10 cellular contexts compared by ENCODE assay signal in genomic region chr1:245091818-245092637, GRCh38.
DNase-seq lines count a peak whose midpoint lies in the region; ATAC-seq, FAIRE-seq and TF ChIP-seq lines count a peak whose summit lies in the region.
"Had no signal": no experiment of that assay in that cellular context is flagged by ENCODE, and none has a peak within 500 bp of the region (broad histone marks: within the 10 kb centered on the region; RNA-seq: fewer than 3 reads in every experiment).

No MANE protein-coding gene starts in this region.

- no TSS peak for BruUV-seq in K562 (replicated peaks; lab: Mats Ljungman, UMichigan)

- POLR2A ChIA-PET in K562 (lab: Yijun Ruan, JAX): interaction anchor here (1.5 kb wide), 1 partner anchor 24 kb away, joined by 6 read pairs; no protein-coding TSS in a partner anchor

- 46% methylated on average over 12 of the region's 12 CpGs for WGBS in K562 (ENCODE audit: insufficient coverage, low coverage, missing lambda C conversion rate)
- 78% methylated on average over 12 of the region's 12 CpGs for WGBS in liver

- no peaks in the 10 kb centered on the region for H4K20me1 ChIP-seq in K562 (replicated peaks; ENCODE audit: control insufficient read depth, insufficient read depth, low read length)

- CTCF ChIA-PET in K562 (lab: Yijun Ruan, JAX; ENCODE audit: low intra/inter-chr PET ratio): no interaction called here

- peak overlapping the region; percentile 37; the same call in 1 of the 3 replicates for H3K27ac ChIP-seq in K562 (ENCODE audit: extremely low read depth, low read depth, low read length)
- peak overlapping the region; percentile 24 to 29 for H3K27ac ChIP-seq in liver (ENCODE audit: low read depth in 1 of 2, low read length in 2 of 2)
- H3K27ac ChIP-seq in gastrocnemius medialis: no peak overlapping the region

- H3K4me2 ChIP-seq in K562 (ENCODE audit: insufficient read depth, low read length): peak overlapping the region; percentile 7; the same call in 1 of the 2 replicates

- H3K79me2 ChIP-seq in K562 (ENCODE audit: control insufficient read depth, insufficient read depth, low read length): no peaks in the 10 kb centered on the region

- no peak; a peak in 1 of 4 replicates for TF ChIP-seq RAD21 in K562 (CRISPR knock-in tag; conservative IDR thresholded peaks at IDR 0.05 in 1 of 2, IDR thresholded peaks at IDR 0.05 in 1 of 2)
- no peak for TF ChIP-seq RAD21 in liver (IDR thresholded peaks at IDR 0.05)

- no peak overlapping the region for H3K4me3 Mint-ChIP-seq in T-helper 17 cell

- in situ Hi-C loops in K562 (cut with MboI) (no loop called here), gastrocnemius medialis (cut with MboI; ENCODE audit: low sequenced_read_pairs in 4 of 4) (no loop called here)

- TF ChIP-seq EP300 in K562 (IDR thresholded peaks at IDR 0.05; ENCODE audit: low read length): no peak

- peak overlapping the region in 1 of 2 experiments; percentile 19; a peak in 1 of 4 replicates for H3K9ac ChIP-seq in K562 (ENCODE audit: insufficient read depth in 1 of 2, low read depth in 2 of 2, low read length in 2 of 2)
- no peak overlapping the region for H3K9ac ChIP-seq in liver (ENCODE audit: low read depth in 1 of 2, low read length in 2 of 2)

- H3K9me1 ChIP-seq in K562 (ENCODE audit: control insufficient read depth, insufficient read depth, low read length): no peaks in the 10 kb centered on the region

- H3K9me3 ChIP-seq in K562 (replicated peaks; ENCODE audit: control insufficient read depth, insufficient read depth, low read depth, low read length): no peaks in the 10 kb centered on the region
- no peaks in the 10 kb centered on the region for H3K9me3 ChIP-seq in liver (ENCODE audit: control insufficient read depth in 4 of 4, low read length in 3 of 4)
- no peaks in the 10 kb centered on the region for H3K9me3 ChIP-seq in T-helper 17 cell (ENCODE audit: control insufficient read depth, low read length, poor library complexity, severe bottlenecking)
- no peaks in the 10 kb centered on the region for H3K9me3 ChIP-seq in gastrocnemius medialis

- peak; percentile 93 for ATAC-seq in K562
- no peak for ATAC-seq in HG02870 (IDR thresholded peaks at IDR 0.05; ENCODE audit: unreplicated experiment)
- no peak for ATAC-seq in T-helper 17 cell
- ATAC-seq in gastrocnemius medialis: no peak

- H3K4me1 Mint-ChIP-seq in T-helper 17 cell: no peaks in the 10 kb centered on the region

- no peak for TF ChIP-seq CTCF in K562 (IDR thresholded peaks at IDR 0.05 in 2 of 3, conservative IDR thresholded peaks at IDR 0.05 in 1 of 3; ENCODE audit: insufficient read depth in 2 of 3, low read depth in 1 of 3, low read length in 3 of 3)
- TF ChIP-seq CTCF in liver (IDR thresholded peaks at IDR 0.05; ENCODE audit: low read depth, low read length, missing input control): no peak
- TF ChIP-seq CTCF in gastrocnemius medialis (IDR thresholded peaks at IDR 0.05 in 4 of 5, conservative IDR thresholded peaks at IDR 0.05 in 1 of 5): no peak

- H3K4me3 ChIP-seq in K562 (no peak overlapping the region), liver (ENCODE audit: low read depth in 1 of 3, low read length in 3 of 3) (no peak overlapping the region), gastrocnemius medialis (no peak overlapping the region)

- H2AFZ ChIP-seq in K562 (ENCODE audit: low read depth, low read length): peak overlapping the region; percentile 7; the same call in 1 of the 2 replicates

- intact Hi-C loops in K562 (cut with micrococcal nuclease): no loop called here
- intact Hi-C loops in gastrocnemius medialis (cut with DNase I; ENCODE audit: low total_unique reads): no loop called here

- peak; percentile 94 for FAIRE-seq in K562 (lab: Jason Lieb, UNC)

- H3K36me3 ChIP-seq in K562 (ENCODE audit: control insufficient read depth, insufficient read depth, low read length) (peaks cover 4% of the 10 kb centered on the region; the same call in 1 of the 3 replicates), liver (ENCODE audit: control insufficient read depth in 4 of 4, insufficient read depth in 3 of 4, low read depth in 1 of 4, low read length in 3 of 4) (no peaks in the 10 kb centered on the region), gastrocnemius medialis (peaks cover 0 to 5% of the 10 kb centered on the region in 2 donors)

- H3K36me3 Mint-ChIP-seq in T-helper 17 cell (ENCODE audit: low read depth): no peaks in the 10 kb centered on the region

- H3K4me1 ChIP-seq in K562 (replicated peaks in 1 of 2; ENCODE audit: control insufficient read depth in 2 of 2, insufficient read depth in 2 of 2, low read length in 2 of 2) (peaks cover 4 to 12% of the 10 kb centered on the region in 2 experiments; a peak in 4 of 5 replicates), liver (ENCODE audit: control insufficient read depth in 4 of 4, insufficient read depth in 4 of 4, low read length in 3 of 4) (peaks cover 0 to 8% (median 5%) of the 10 kb centered on the region in 4 donors), gastrocnemius medialis (no peaks in the 10 kb centered on the region)

- no peaks in the 10 kb centered on the region for H3K27me3 ChIP-seq in K562 (ENCODE audit: control insufficient read depth in 2 of 2, insufficient read depth in 2 of 2, low read length in 2 of 2)
- H3K27me3 ChIP-seq in liver (ENCODE audit: control insufficient read depth in 4 of 4, insufficient read depth in 4 of 4, low read length in 3 of 4): no peaks in the 10 kb centered on the region
- no peaks in the 10 kb centered on the region for H3K27me3 ChIP-seq in gastrocnemius medialis

- no peaks in the 10 kb centered on the region for H3K27me3 Mint-ChIP-seq in T-helper 17 cell

- no peak for TF ChIP-seq POLR2A in K562 (conservative IDR thresholded peaks at IDR 0.05)
- TF ChIP-seq POLR2A in gastrocnemius medialis (IDR thresholded peaks at IDR 0.05): no peak

- peak; percentile 94 for DNase-seq in AG08395 (ENCODE audit: low spot score)
- DNase-seq in HS-5 (ENCODE audit: low read depth): peak; percentile 95
- peak; percentile 36 to 77 (median 55) for DNase-seq in K562 (ENCODE audit: extremely low read depth in 1 of 4, low spot score in 3 of 4)
- no peak for DNase-seq in stimulated activated CD4-positive, alpha-beta T cell treated with anti-CD3 and anti-CD28 coated beads, Interleukin-12 subunit alpha, Interleukin-12 subunit beta, amount 100 ng/mL, for 4 hours
- DNase-seq in T-helper 17 cell: no peak
- no peak for DNase-seq in gastrocnemius medialis
- DNase-seq: activated T-cell treated with anti-CD3 and anti-CD28 coated beads, Interleukin-2, amount 50 U/mL, for 48 hours; KG1 had no signal

- no peak overlapping the region for H3K27ac Mint-ChIP-seq in T-helper 17 cell

TF ChIP-seq in K562, 482 proteins besides CTCF, POLR2A, EP300 and RAD21 (continues in another document):
- TF ChIP-seq CBX1 (IDR thresholded peaks at IDR 0.05; ENCODE audit: low read depth): no peak
- TF ChIP-seq ELK3 (CRISPR knock-in tag; IDR thresholded peaks at IDR 0.05): no peak

TF ChIP-seq in liver, 16 proteins besides CTCF, POLR2A, EP300 and RAD21:
- TF ChIP-seq ZBTB33 (IDR thresholded peaks at IDR 0.05) (no peak), HNF4A (conservative IDR thresholded peaks at IDR 0.05) (no peak), RXRA (IDR thresholded peaks at IDR 0.05) (no peak), NR2F2 (IDR thresholded peaks at IDR 0.05) (peak; percentile 91), EGR1 (IDR thresholded peaks at IDR 0.05; ENCODE audit: low read depth in 2 of 2) (no peak), MAX (IDR thresholded peaks at IDR 0.05) (peak; percentile 18), JUND (IDR thresholded peaks at IDR 0.05) (peak in 1 of 2 donors; percentile 21), GABPA (IDR thresholded peaks at IDR 0.05 in 1 of 2, conservative IDR thresholded peaks at IDR 0.05 in 1 of 2) (peak in 1 of 2 donors; percentile 23), FOXA1 (IDR thresholded peaks at IDR 0.05) (no peak), SP1 (IDR thresholded peaks at IDR 0.05) (peak; percentile 15)

Comparison
In these comparisons a context has a peak if more than half of its experiments do, and no peak if none do; other contexts are left out.
1. DNase-seq: peak in AG08395 (single experiment), HS-5 (single experiment) and K562 (4 of 4); none in stimulated activated CD4-positive, alpha-beta T cell treated with anti-CD3 and anti-CD28 coated beads, Interleukin-12 subunit alpha, Interleukin-12 subunit beta, amount 100 ng/mL, for 4 hours (single experiment), T-helper 17 cell (0 of 3) and gastrocnemius medialis (0 of 2).
2. H3K27ac ChIP-seq: peak in K562 (single experiment) and liver (2 of 2); none in gastrocnemius medialis (0 of 4).